ENCODE assay signal across 12 cellular contexts in the genomic region with DNA sequence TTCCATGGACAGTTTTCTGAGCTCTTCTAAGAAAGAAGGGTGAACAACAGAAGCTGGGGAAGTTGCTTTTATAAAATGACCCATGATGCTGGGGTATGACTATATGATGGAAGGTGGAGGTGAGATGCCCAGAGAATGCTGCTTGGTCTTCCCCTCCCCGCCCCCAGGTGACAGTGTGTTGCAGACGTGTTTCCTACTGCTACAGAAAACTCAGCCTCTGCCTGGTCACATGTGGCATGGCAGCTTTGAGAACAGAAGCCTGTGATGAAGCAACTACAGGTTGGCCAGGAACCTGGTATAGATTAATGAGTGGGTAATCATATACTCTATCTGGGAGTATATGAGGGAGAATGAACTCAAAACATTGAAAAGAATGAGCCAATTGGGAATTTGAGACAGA.
"Had no signal": no experiment of that assay in that cellular context is flagged by ENCODE, and none has a peak within 500 bp of the region (broad histone marks: within the 10 kb centered on the region; RNA-seq: fewer than 3 reads in every experiment).

No MANE protein-coding gene starts in this region.

- H3K4me3 Mint-ChIP-seq: activated CD4-positive, alpha-beta memory T cell treated with anti-CD3 and anti-CD28 coated beads, Interleukin-2, amount 10 ng/mL, durations not matched to agents 7 days and 5 days; activated CD4-positive, alpha-beta T cell treated with anti-CD3 and anti-CD28 coated beads for 36 hours; activated naive CD8-positive, alpha-beta T cell treated with anti-CD3 and anti-CD28 coated beads, Interleukin-2, amount 50 U/mL, for 24 hours had no signal

- ATAC-seq: activated CD4-positive, alpha-beta T cell treated with anti-CD3 and anti-CD28 coated beads for 36 hours; activated naive CD8-positive, alpha-beta T cell treated with anti-CD3 and anti-CD28 coated beads, Interleukin-2, amount 50 U/mL, for 24 hours; gastrocnemius medialis had no signal

- H3K27me3 ChIP-seq: ascending aorta, cardiac muscle cell, gastrocnemius medialis, heart right ventricle, pancreas, thyroid gland had no signal

- H3K4me1 ChIP-seq: ascending aorta, pancreas, thyroid gland had no signal

- H3K27me3 Mint-ChIP-seq: activated CD4-positive, alpha-beta memory T cell treated with anti-CD3 and anti-CD28 coated beads, Interleukin-2, amount 10 ng/mL, durations not matched to agents 7 days and 5 days; activated CD4-positive, alpha-beta T cell treated with anti-CD3 and anti-CD28 coated beads for 36 hours; activated naive CD8-positive, alpha-beta T cell treated with anti-CD3 and anti-CD28 coated beads, Interleukin-2, amount 50 U/mL, for 24 hours had no signal

- H3K9me3 ChIP-seq: ascending aorta, gastrocnemius medialis, pancreas, thyroid gland had no signal

- H3K4me1 Mint-ChIP-seq: activated CD4-positive, alpha-beta memory T cell treated with anti-CD3 and anti-CD28 coated beads, Interleukin-2, amount 10 ng/mL, durations not matched to agents 7 days and 5 days; activated CD4-positive, alpha-beta T cell treated with anti-CD3 and anti-CD28 coated beads for 36 hours; activated naive CD8-positive, alpha-beta T cell treated with anti-CD3 and anti-CD28 coated beads, Interleukin-2, amount 50 U/mL, for 24 hours had no signal

- DNase-seq: activated CD4-positive, alpha-beta memory T cell treated with anti-CD3 and anti-CD28 coated beads, Interleukin-2, amount 10 ng/mL, durations not matched to agents 7 days and 5 days; activated CD4-positive, alpha-beta T cell treated with anti-CD3 and anti-CD28 coated beads for 36 hours; activated CD8-positive, alpha-beta memory T cell treated with anti-CD3 and anti-CD28 coated beads, Interleukin-2, amount 50 U/mL, for 48 hours; activated naive CD4-positive, alpha-beta T cell; activated naive CD8-positive, alpha-beta T cell treated with anti-CD3 and anti-CD28 coated beads, Interleukin-2, amount 50 U/mL, for 24 hours; gastrocnemius medialis; heart right ventricle; pancreas; T-helper 9 cell; thyroid gland had no signal

- H3K27ac ChIP-seq: ascending aorta, cardiac muscle cell, gastrocnemius medialis, thyroid gland had no signal

- H3K36me3 ChIP-seq: ascending aorta, cardiac muscle cell, gastrocnemius medialis, heart right ventricle, pancreas, thyroid gland had no signal

- H3K4me3 ChIP-seq: ascending aorta, cardiac muscle cell, gastrocnemius medialis, heart right ventricle, pancreas, thyroid gland had no signal

- H3K27ac Mint-ChIP-seq: activated CD4-positive, alpha-beta memory T cell treated with anti-CD3 and anti-CD28 coated beads, Interleukin-2, amount 10 ng/mL, durations not matched to agents 7 days and 5 days; activated CD4-positive, alpha-beta T cell treated with anti-CD3 and anti-CD28 coated beads for 36 hours; activated naive CD8-positive, alpha-beta T cell treated with anti-CD3 and anti-CD28 coated beads, Interleukin-2, amount 50 U/mL, for 24 hours had no signal
